In genomic region chr10:62056660-62057059, GRCh38 we compare ENCODE assay signal across 12 cellular contexts.
DNase-seq lines count a peak whose midpoint lies in the region; ATAC-seq, FAIRE-seq and TF ChIP-seq lines count a peak whose summit lies in the region.
"Had no signal": no experiment of that assay in that cellular context is flagged by ENCODE, and none has a peak within 500 bp of the region (broad histone marks: within the 10 kb centered on the region; RNA-seq: fewer than 3 reads in every experiment).

No MANE protein-coding gene starts in this region.

- no peak overlapping the region for H3K4me2 ChIP-seq in K562 (ENCODE audit: insufficient read depth, low read length)

- BruUV-seq in K562 (replicated peaks; lab: Mats Ljungman, UMichigan): no TSS peak

- no peak for TF ChIP-seq RAD21 in K562 (CRISPR knock-in tag; conservative IDR thresholded peaks at IDR 0.05 in 1 of 2, IDR thresholded peaks at IDR 0.05 in 1 of 2)

- no peak for TF ChIP-seq CTCF in heart left ventricle (IDR thresholded peaks at IDR 0.05)
- no peak for TF ChIP-seq CTCF in K562 (IDR thresholded peaks at IDR 0.05 in 2 of 3, conservative IDR thresholded peaks at IDR 0.05 in 1 of 3; ENCODE audit: insufficient read depth in 2 of 3, low read depth in 1 of 3, low read length in 3 of 3)
- TF ChIP-seq CTCF in upper lobe of left lung (IDR thresholded peaks at IDR 0.05): no peak

- intact Hi-C loops in heart left ventricle (cut with DNase I) (loop anchor here in 1 of 10 donors (5.0 kb wide), 1 partner anchor 41 kb away; no protein-coding TSS in a partner anchor), cardiac septum (cut with DNase I) (no loop called here), K562 (cut with micrococcal nuclease) (no loop called here)

- TF ChIP-seq POLR2A in heart left ventricle (IDR thresholded peaks at IDR 0.05) (no peak), K562 (conservative IDR thresholded peaks at IDR 0.05) (no peak), upper lobe of left lung (IDR thresholded peaks at IDR 0.05) (no peak)

- in situ Hi-C loops in K562 (cut with MboI): no loop called here

- peak overlapping the region in 1 of 8 donors; percentile 3 for H3K4me3 Mint-ChIP-seq in naive B cell

- peak overlapping the region; percentile 80 to 98 (median 93) for H3K27ac ChIP-seq in heart left ventricle
- H3K27ac ChIP-seq in K562 (ENCODE audit: extremely low read depth, low read depth, low read length): no peak overlapping the region
- peak overlapping the region; percentile 47 to 73 (median 65) for H3K27ac ChIP-seq in upper lobe of left lung
- H3K27ac ChIP-seq: RWPE1 had no signal

- no peak overlapping the region; the same call in 1 of the 2 replicates for H2AFZ ChIP-seq in K562 (ENCODE audit: low read depth, low read length)

- POLR2A ChIA-PET in K562 (lab: Yijun Ruan, JAX): interaction anchor here (1.9 kb wide), 1 partner anchor 18 kb away, joined by 4 read pairs; no protein-coding TSS in a partner anchor

- H3K36me3 ChIP-seq in heart left ventricle (peaks cover 0 to 71% (median 56%) of the 10 kb centered on the region in 9 donors), K562 (ENCODE audit: control insufficient read depth, insufficient read depth, low read length) (no peaks in the 10 kb centered on the region), upper lobe of left lung (peaks cover 4 to 36% (median 5%) of the 10 kb centered on the region in 4 donors)

- H3K4me3 ChIP-seq in heart left ventricle (peak overlapping the region in 8 of 12 donors; percentile 13 to 27 (median 22)), K562 (no peak overlapping the region), upper lobe of left lung (no peak overlapping the region)

- CTCF ChIA-PET in K562 (lab: Yijun Ruan, JAX; ENCODE audit: low intra/inter-chr PET ratio): no interaction called here

- H4K20me1 ChIP-seq in K562 (replicated peaks; ENCODE audit: control insufficient read depth, insufficient read depth, low read length): no peaks in the 10 kb centered on the region

- H3K9me3 ChIP-seq in heart left ventricle (no peaks in the 10 kb centered on the region), K562 (replicated peaks; ENCODE audit: control insufficient read depth, insufficient read depth, low read depth, low read length) (no peaks in the 10 kb centered on the region), upper lobe of left lung (no peaks in the 10 kb centered on the region)

- no peak for FAIRE-seq in K562 (lab: Jason Lieb, UNC)

- DNase-seq in heart left ventricle: no peak
- DNase-seq in cardiac septum (ENCODE audit: low spot score): no peak
- no peak for DNase-seq in K562 (ENCODE audit: extremely low read depth in 1 of 4, low spot score in 3 of 4)
- no peak for DNase-seq in naive B cell
- no peak for DNase-seq in upper lobe of left lung
- no peak for DNase-seq in HuH-7.5 (ENCODE audit: low spot score)
- DNase-seq: CD8-positive, alpha-beta memory T cell; NCI-H1417; stimulated activated CD4-positive, alpha-beta T cell treated with anti-CD3 and anti-CD28 coated beads, Interleukin-2, amount 100 ng/mL, for 48 hours had no signal

- peaks cover 78 to 83% of the 10 kb centered on the region in 2 donors for H3K36me3 Mint-ChIP-seq in naive B cell

- H3K9me3 Mint-ChIP-seq in naive B cell: peaks cover 0 to 13% (median 4%) of the 10 kb centered on the region in 7 donors
- H3K9me3 Mint-ChIP-seq: CD8-positive, alpha-beta memory T cell had no signal

- TF ChIP-seq EP300 in K562 (IDR thresholded peaks at IDR 0.05; ENCODE audit: low read length) (no peak), upper lobe of left lung (IDR thresholded peaks at IDR 0.05) (no peak)

- ATAC-seq in heart left ventricle (no peak), K562 (no peak), naive B cell (ENCODE audit: low read depth in 2 of 2) (no peak), upper lobe of left lung (ENCODE audit: low FRiP score in 2 of 2) (no peak), HG02970 (IDR thresholded peaks at IDR 0.05; ENCODE audit: low FRiP score, unreplicated experiment) (no peak), HG02852 (IDR thresholded peaks at IDR 0.05; ENCODE audit: unreplicated experiment) (no peak)

- 46 to 55% (median 52%) methylated on average over 2 of the region's 2 CpGs for WGBS in heart left ventricle, 4 donors
- 14% methylated on average over 2 of the region's 2 CpGs for WGBS in K562 (ENCODE audit: insufficient coverage, low coverage, missing lambda C conversion rate)
- 57 to 80% methylated on average over 2 of the region's 2 CpGs for WGBS in upper lobe of left lung, 2 donors

- H3K9me1 ChIP-seq in K562 (ENCODE audit: control insufficient read depth, insufficient read depth, low read length): no peaks in the 10 kb centered on the region

- H3K4me1 Mint-ChIP-seq in naive B cell: peaks cover 72 to 95% (median 83%) of the 10 kb centered on the region in 3 donors

- H3K27ac Mint-ChIP-seq in naive B cell: peak overlapping the region in 5 of 6 donors; percentile 26 to 96 (median 73)

- no peak overlapping the region for H3K9ac ChIP-seq in K562 (ENCODE audit: insufficient read depth in 1 of 2, low read depth in 2 of 2, low read length in 2 of 2)

- H3K4me1 ChIP-seq in heart left ventricle: peaks cover 25 to 100% (median 88%) of the 10 kb centered on the region in 12 donors
- H3K4me1 ChIP-seq in K562 (replicated peaks in 1 of 2; ENCODE audit: control insufficient read depth in 2 of 2, insufficient read depth in 2 of 2, low read length in 2 of 2): peaks cover 0 to 5% of the 10 kb centered on the region in 2 experiments; a peak in 1 of 5 replicates
- H3K4me1 ChIP-seq in upper lobe of left lung: peaks cover 29 to 61% (median 44%) of the 10 kb centered on the region in 4 donors

- H3K79me2 ChIP-seq in K562 (ENCODE audit: control insufficient read depth, insufficient read depth, low read length): no peaks in the 10 kb centered on the region

- no peaks in the 10 kb centered on the region for H3K27me3 ChIP-seq in heart left ventricle
- no peaks in the 10 kb centered on the region for H3K27me3 ChIP-seq in K562 (ENCODE audit: control insufficient read depth in 2 of 2, insufficient read depth in 2 of 2, low read length in 2 of 2)
- H3K27me3 ChIP-seq in upper lobe of left lung: no peaks in the 10 kb centered on the region

- no peaks in the 10 kb centered on the region for H3K27me3 Mint-ChIP-seq in naive B cell
- H3K27me3 Mint-ChIP-seq: CD8-positive, alpha-beta memory T cell had no signal

TF ChIP-seq in K562, 482 proteins besides CTCF, POLR2A, EP300 and RAD21:
- TF ChIP-seq, protein P1, sequence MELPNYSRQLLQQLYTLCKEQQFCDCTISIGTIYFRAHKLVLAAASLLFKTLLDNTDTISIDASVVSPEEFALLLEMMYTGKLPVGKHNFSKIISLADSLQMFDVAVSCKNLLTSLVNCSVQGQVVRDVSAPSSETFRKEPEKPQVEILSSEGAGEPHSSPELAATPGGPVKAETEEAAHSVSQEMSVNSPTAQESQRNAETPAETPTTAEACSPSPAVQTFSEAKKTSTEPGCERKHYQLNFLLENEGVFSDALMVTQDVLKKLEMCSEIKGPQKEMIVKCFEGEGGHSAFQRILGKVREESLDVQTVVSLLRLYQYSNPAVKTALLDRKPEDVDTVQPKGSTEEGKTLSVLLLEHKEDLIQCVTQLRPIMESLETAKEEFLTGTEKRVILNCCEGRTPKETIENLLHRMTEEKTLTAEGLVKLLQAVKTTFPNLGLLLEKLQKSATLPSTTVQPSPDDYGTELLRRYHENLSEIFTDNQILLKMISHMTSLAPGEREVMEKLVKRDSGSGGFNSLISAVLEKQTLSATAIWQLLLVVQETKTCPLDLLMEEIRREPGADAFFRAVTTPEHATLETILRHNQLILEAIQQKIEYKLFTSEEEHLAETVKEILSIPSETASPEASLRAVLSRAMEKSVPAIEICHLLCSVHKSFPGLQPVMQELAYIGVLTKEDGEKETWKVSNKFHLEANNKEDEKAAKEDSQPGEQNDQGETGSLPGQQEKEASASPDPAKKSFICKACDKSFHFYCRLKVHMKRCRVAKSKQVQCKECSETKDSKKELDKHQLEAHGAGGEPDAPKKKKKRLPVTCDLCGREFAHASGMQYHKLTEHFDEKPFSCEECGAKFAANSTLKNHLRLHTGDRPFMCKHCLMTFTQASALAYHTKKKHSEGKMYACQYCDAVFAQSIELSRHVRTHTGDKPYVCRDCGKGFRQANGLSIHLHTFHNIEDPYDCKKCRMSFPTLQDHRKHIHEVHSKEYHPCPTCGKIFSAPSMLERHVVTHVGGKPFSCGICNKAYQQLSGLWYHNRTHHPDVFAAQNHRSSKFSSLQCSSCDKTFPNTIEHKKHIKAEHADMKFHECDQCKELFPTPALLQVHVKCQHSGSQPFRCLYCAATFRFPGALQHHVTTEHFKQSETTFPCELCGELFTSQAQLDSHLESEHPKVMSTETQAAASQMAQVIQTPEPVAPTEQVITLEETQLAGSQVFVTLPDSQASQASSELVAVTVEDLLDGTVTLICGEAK (IDR thresholded peaks at IDR 0.05): peak; percentile 98
- TF ChIP-seq, protein P1 (CRISPR knock-in tag; IDR thresholded peaks at IDR 0.05): peak; percentile 98
- TF ChIP-seq CXXC5 (CRISPR knock-in tag; IDR thresholded peaks at IDR 0.05): no peak

Comparison
In these comparisons a context has a peak if more than half of its experiments do, and no peak if none do; other contexts are left out.
1. H3K4me3 ChIP-seq: peak in heart left ventricle (8 of 12); none in K562 (single experiment) and upper lobe of left lung (0 of 4).